Comparison of ENCODE assay signal across 14 cellular contexts in genomic region chr7:44291066-44291732, GRCh38. TPM values are rescaled to one million over a fixed set of nuclear protein-coding genes. Genes with fewer than 3 reads are reported as not detected.
DNase-seq lines count a peak whose midpoint lies in the region; ATAC-seq and TF ChIP-seq lines count a peak whose summit lies in the region.
"Had no signal": no experiment of that assay in that cellular context is flagged by ENCODE, and none has a peak within 500 bp of the region (broad histone marks: within the 10 kb centered on the region; RNA-seq: fewer than 3 reads in every experiment).

No MANE protein-coding gene starts in this region.

- H3K36me3 Mint-ChIP-seq in activated T-cell treated with anti-CD3 and anti-CD28 coated beads, Interleukin-2, amount 50 U/mL, for 4 hours (ENCODE audit: insufficient read depth): no peaks in the 10 kb centered on the region
- H3K36me3 Mint-ChIP-seq in stimulated activated naive B cell treated with anti-CD40 and anti-IgM and Interleukin-4, amounts not matched to agents 10 μg/mL and 1 μg/mL and 100 μg/mL, for 72 hours: no peaks in the 10 kb centered on the region

- no peak for ATAC-seq in activated CD4-positive, CD25-positive, alpha-beta regulatory T cell treated with anti-CD3 and anti-CD28 coated beads, Interleukin-2, amount 50 U/mL, for 24 hours
- no peak for ATAC-seq in activated T-cell treated with anti-CD3 and anti-CD28 coated beads, Interleukin-2, amount 50 U/mL, for 4 hours
- peak; percentile 44 for ATAC-seq in thoracic aorta (ENCODE audit: insufficient number of reproducible peaks, low FRiP score, low read depth)
- no peak for ATAC-seq in stimulated activated naive B cell treated with anti-CD40 and anti-IgM and Interleukin-4, amounts not matched to agents 10 μg/mL and 1 μg/mL and 100 μg/mL, for 72 hours (replicated peaks)
- ATAC-seq in HG03520 (IDR thresholded peaks at IDR 0.05; ENCODE audit: unreplicated experiment): no peak
- ATAC-seq: GM12878 had no signal

- peak overlapping the region in 1 of 2 donors; percentile 26 for H3K27ac ChIP-seq in thoracic aorta

- no peak overlapping the region for H3K27ac Mint-ChIP-seq in stimulated activated naive B cell treated with anti-CD40 and anti-IgM and Interleukin-4, amounts not matched to agents 10 μg/mL and 1 μg/mL and 100 μg/mL, for 72 hours
- H3K27ac Mint-ChIP-seq: T-helper 1 cell treated with Interleukin-12 subunit alpha and Interleukin-12 subunit beta and Interleukin-4 antibody, amounts not matched to agents 30 μg/mL and 1 μg/mL, for 36 hours had no signal

- no peaks in the 10 kb centered on the region for H3K9me3 ChIP-seq in thoracic aorta

- peak; percentile 15 for DNase-seq in activated CD4-positive, CD25-positive, alpha-beta regulatory T cell treated with anti-CD3 and anti-CD28 coated beads, Interleukin-2, amount 50 U/mL, for 72 hours
- peak; percentile 1 for DNase-seq in activated T-cell treated with anti-CD3 and anti-CD28 coated beads, Interleukin-2, amount 50 U/mL, for 4 hours
- DNase-seq in hepatic stellate cell (ENCODE audit: low spot score) (peak; percentile 88), thoracic aorta (ENCODE audit: low spot score) (peak; percentile 1), DMS53 treated with DMSO at 0.1 percent for 48 hours (lab: John Stamatoyannopoulos, UW; ENCODE audit: unreplicated experiment) (no peak)
- DNase-seq in stimulated activated naive B cell treated with anti-CD40 and anti-IgM and Interleukin-4, amounts not matched to agents 10 μg/mL and 1 μg/mL and 100 μg/mL, for 72 hours: no peak
- DNase-seq: amniotic stem cell, glutamatergic neuron, NCI-H2107, occipital lobe had no signal

- no peak for TF ChIP-seq CTCF in thoracic aorta (IDR thresholded peaks at IDR 0.05)

- no peaks in the 10 kb centered on the region for H3K9me3 Mint-ChIP-seq in activated T-cell treated with anti-CD3 and anti-CD28 coated beads, Interleukin-2, amount 50 U/mL, for 4 hours
- H3K9me3 Mint-ChIP-seq in stimulated activated naive B cell treated with anti-CD40 and anti-IgM and Interleukin-4, amounts not matched to agents 10 μg/mL and 1 μg/mL and 100 μg/mL, for 72 hours: no peaks in the 10 kb centered on the region
- H3K9me3 Mint-ChIP-seq: T-helper 1 cell treated with Interleukin-12 subunit alpha and Interleukin-12 subunit beta and Interleukin-4 antibody, amounts not matched to agents 30 μg/mL and 1 μg/mL, for 36 hours had no signal

- no peak overlapping the region for H3K4me3 Mint-ChIP-seq in activated T-cell treated with anti-CD3 and anti-CD28 coated beads, Interleukin-2, amount 50 U/mL, for 4 hours
- H3K4me3 Mint-ChIP-seq in stimulated activated naive B cell treated with anti-CD40 and anti-IgM and Interleukin-4, amounts not matched to agents 10 μg/mL and 1 μg/mL and 100 μg/mL, for 72 hours: no peak overlapping the region
- H3K4me3 Mint-ChIP-seq: T-helper 1 cell treated with Interleukin-12 subunit alpha and Interleukin-12 subunit beta and Interleukin-4 antibody, amounts not matched to agents 30 μg/mL and 1 μg/mL, for 36 hours had no signal

- no peak overlapping the region for H3K4me3 ChIP-seq in thoracic aorta
- H3K4me3 ChIP-seq: GM12878 had no signal

- no peaks in the 10 kb centered on the region for H3K36me3 ChIP-seq in thoracic aorta

- no peaks in the 10 kb centered on the region for H3K4me1 Mint-ChIP-seq in activated T-cell treated with anti-CD3 and anti-CD28 coated beads, Interleukin-2, amount 50 U/mL, for 4 hours (ENCODE audit: low read depth)
- peaks cover 10 to 13% of the 10 kb centered on the region in 2 donors for H3K4me1 Mint-ChIP-seq in stimulated activated naive B cell treated with anti-CD40 and anti-IgM and Interleukin-4, amounts not matched to agents 10 μg/mL and 1 μg/mL and 100 μg/mL, for 72 hours

- H3K27me3 ChIP-seq in thoracic aorta (replicated peaks; ENCODE audit: insufficient read depth): no peaks in the 10 kb centered on the region

- peaks cover 35% of the 10 kb centered on the region for H3K27me3 Mint-ChIP-seq in activated T-cell treated with anti-CD3 and anti-CD28 coated beads, Interleukin-2, amount 50 U/mL, for 4 hours (ENCODE audit: low read depth)
- peaks cover 36 to 38% of the 10 kb centered on the region in 2 donors for H3K27me3 Mint-ChIP-seq in stimulated activated naive B cell treated with anti-CD40 and anti-IgM and Interleukin-4, amounts not matched to agents 10 μg/mL and 1 μg/mL and 100 μg/mL, for 72 hours

- H3K4me1 ChIP-seq in thoracic aorta (ENCODE audit: control insufficient read depth in 1 of 2, low read depth in 2 of 2): peaks cover 0 to 9% of the 10 kb centered on the region in 2 donors

RNA-seq across cellular contexts. Expression of gene CAMK2B, which starts 34.2 kb away (rescaled TPM):
- 1 to 10 TPM in 2 of 3 donors, under 1 TPM in 1; 0.33 to 1.8 (median 1.6) TPM for total RNA-seq in activated T-cell treated with anti-CD3 and anti-CD28 coated beads, Interleukin-2, amount 50 U/mL, for 4 hours
- total RNA-seq in thoracic aorta: 1 to 10 TPM; 1.5 to 2.8 TPM

Comparison
In these comparisons a context has a peak if more than half of its experiments do, and no peak if none do; other contexts are left out.
1. DNase-seq: peak in activated CD4-positive, CD25-positive, alpha-beta regulatory T cell treated with anti-CD3 and anti-CD28 coated beads, Interleukin-2, amount 50 U/mL, for 72 hours (single experiment), activated T-cell treated with anti-CD3 and anti-CD28 coated beads, Interleukin-2, amount 50 U/mL, for 4 hours (single experiment), hepatic stellate cell (single experiment) and thoracic aorta (single experiment); none in stimulated activated naive B cell treated with anti-CD40 and anti-IgM and Interleukin-4, amounts not matched to agents 10 μg/mL and 1 μg/mL and 100 μg/mL, for 72 hours (single experiment) and DMS53 treated with DMSO at 0.1 percent for 48 hours (single experiment).